15 cellular contexts compared by ENCODE assay signal in the genomic region with DNA sequence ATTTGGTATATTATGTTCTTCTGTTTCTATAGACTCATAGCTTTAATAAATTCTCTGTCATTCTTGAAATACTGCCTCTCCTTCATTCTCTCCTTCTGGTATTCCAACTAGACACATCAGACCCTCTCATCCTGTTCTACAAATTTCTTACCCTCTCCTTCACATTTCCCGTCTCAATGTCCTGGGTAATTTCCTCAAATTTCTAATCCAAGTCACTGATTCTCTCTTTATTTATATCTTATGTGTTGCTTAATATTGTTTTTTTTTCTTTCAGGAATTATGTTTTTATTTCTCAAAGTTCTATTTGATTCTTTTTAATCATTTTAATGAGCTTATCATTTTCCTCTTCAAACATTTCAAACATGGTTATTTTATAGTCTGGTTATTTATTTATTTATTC.
DNase-seq lines count a peak whose midpoint lies in the region; ATAC-seq, FAIRE-seq and TF ChIP-seq lines count a peak whose summit lies in the region.
"Had no signal": no experiment of that assay in that cellular context is flagged by ENCODE, and none has a peak within 500 bp of the region (broad histone marks: within the 10 kb centered on the region; RNA-seq: fewer than 3 reads in every experiment).

No MANE protein-coding gene starts in this region.

- H3K9me3 Mint-ChIP-seq in astrocyte (ENCODE audit: unreplicated experiment): no peaks in the 10 kb centered on the region
- H3K9me3 Mint-ChIP-seq: CD8-positive, alpha-beta T cell had no signal

- H3K4me3 ChIP-seq in astrocyte (ENCODE audit: insufficient read depth, low read depth, low read length): no peak overlapping the region
- H3K4me3 ChIP-seq in kidney (ENCODE audit: low read length in 2 of 2): no peak overlapping the region
- H3K4me3 ChIP-seq in small intestine (ENCODE audit: low read depth in 1 of 2, low read length in 2 of 2): no peak overlapping the region
- H3K4me3 ChIP-seq: BLaER1 treated with 17β-estradiol and CSF1 and Interleukin-3, amounts not matched to agents 10 nM and 100 nM; GM12878; HAP-1 had no signal

- DNase-seq in astrocyte (ENCODE audit: low read depth): no peak
- no peak for DNase-seq in kidney
- no peak for DNase-seq in small intestine
- DNase-seq in effector CD8-positive, alpha-beta T cell (lab: John Stamatoyannopoulos, UW): no peak
- DNase-seq in NCI-H187 treated with DMSO at 0.1 percent for 48 hours (lab: John Stamatoyannopoulos, UW): no peak
- DNase-seq in T-helper 17 cell: no peak
- DNase-seq: 8988T; Calu3; CD8-positive, alpha-beta T cell; DMS79 treated with DMSO at 0.1 percent for 48 hours had no signal

- H3K4me3 Mint-ChIP-seq in astrocyte (ENCODE audit: unreplicated experiment): peak overlapping the region; percentile 4
- H3K4me3 Mint-ChIP-seq in T-helper 17 cell: no peak overlapping the region
- H3K4me3 Mint-ChIP-seq: B cell; CD8-positive, alpha-beta T cell had no signal

- H3K9me3 ChIP-seq in astrocyte (ENCODE audit: insufficient read depth, low read depth, low read length): no peaks in the 10 kb centered on the region
- H3K9me3 ChIP-seq in kidney (ENCODE audit: control insufficient read depth in 1 of 2, low read length in 2 of 2): no peaks in the 10 kb centered on the region
- H3K9me3 ChIP-seq in small intestine (ENCODE audit: control insufficient read depth, low read depth): no peaks in the 10 kb centered on the region
- H3K9me3 ChIP-seq in T-helper 17 cell (ENCODE audit: control insufficient read depth, low read length, poor library complexity, severe bottlenecking): no peaks in the 10 kb centered on the region
- H3K9me3 ChIP-seq: BLaER1 treated with 17β-estradiol and CSF1 and Interleukin-3, amounts not matched to agents 10 nM and 100 nM; HAP-1 had no signal

- no peaks in the 10 kb centered on the region for H4K20me1 ChIP-seq in astrocyte (ENCODE audit: insufficient read depth, low read length)
- H4K20me1 ChIP-seq: BLaER1 treated with 17β-estradiol and CSF1 and Interleukin-3, amounts not matched to agents 10 nM and 100 nM had no signal

- H3K79me2 ChIP-seq in astrocyte (ENCODE audit: insufficient read depth, low read length): no peaks in the 10 kb centered on the region

- H3K4me1 Mint-ChIP-seq in astrocyte (ENCODE audit: low read depth, unreplicated experiment) (no peaks in the 10 kb centered on the region), T-helper 17 cell (peaks cover 2% of the 10 kb centered on the region)
- H3K4me1 Mint-ChIP-seq: B cell had no signal

- peak; percentile 89 for FAIRE-seq in A204.1 (lab: Jason Lieb, UNC)
- no peak for FAIRE-seq in astrocyte (lab: Jason Lieb, UNC)
- FAIRE-seq in kidney (lab: Jason Lieb, UNC): peak; percentile 37
- FAIRE-seq in small intestine (lab: Jason Lieb, UNC): peak; percentile 51
- FAIRE-seq: GM12878 had no signal

- H3K4me1 ChIP-seq in astrocyte (ENCODE audit: insufficient read depth, low read length): no peaks in the 10 kb centered on the region
- H3K4me1 ChIP-seq in kidney (ENCODE audit: control insufficient read depth in 1 of 2, insufficient read depth in 1 of 2, low read depth in 1 of 2, low read length in 2 of 2): no peaks in the 10 kb centered on the region
- no peaks in the 10 kb centered on the region for H3K4me1 ChIP-seq in small intestine (ENCODE audit: control insufficient read depth in 2 of 2, insufficient read depth in 1 of 2, low read depth in 1 of 2, low read length in 1 of 2)
- H3K4me1 ChIP-seq: BLaER1 treated with 17β-estradiol and CSF1 and Interleukin-3, amounts not matched to agents 10 nM and 100 nM had no signal

- no peak overlapping the region for H3K27ac ChIP-seq in astrocyte (ENCODE audit: low read depth, low read length)
- no peak overlapping the region for H3K27ac ChIP-seq in kidney (ENCODE audit: low read depth in 2 of 2, low read length in 2 of 2)
- no peak overlapping the region for H3K27ac ChIP-seq in small intestine (ENCODE audit: low read depth in 1 of 2, low read length in 1 of 2)
- H3K27ac ChIP-seq: BLaER1 treated with 17β-estradiol and CSF1 and Interleukin-3, amounts not matched to agents 10 nM and 100 nM had no signal

- H3K27me3 Mint-ChIP-seq in astrocyte (ENCODE audit: low read depth, unreplicated experiment) (no peaks in the 10 kb centered on the region), T-helper 17 cell (no peaks in the 10 kb centered on the region)
- H3K27me3 Mint-ChIP-seq: B cell had no signal

- intact Hi-C loops in kidney (cut with DNase I): no loop called here

- no peak for TF ChIP-seq CTCF in astrocyte (IDR thresholded peaks at IDR 0.05; ENCODE audit: insufficient read depth, low read depth, low read length)
- no peak for TF ChIP-seq CTCF in kidney (IDR thresholded peaks at IDR 0.05; ENCODE audit: borderline replicate concordance, extremely low read depth, insufficient read depth)

- no peak overlapping the region for H3K27ac Mint-ChIP-seq in astrocyte (ENCODE audit: unreplicated experiment)
- H3K27ac Mint-ChIP-seq in T-helper 17 cell: no peak overlapping the region
- H3K27ac Mint-ChIP-seq: B cell; CD8-positive, alpha-beta T cell had no signal

- H3K4me2 ChIP-seq in astrocyte (ENCODE audit: low read length): no peak overlapping the region
- H3K4me2 ChIP-seq: BLaER1 treated with 17β-estradiol and CSF1 and Interleukin-3, amounts not matched to agents 10 nM and 100 nM had no signal

- 89 to 100% (median 100%) methylated on average over 1 of the region's 1 CpG for WGBS in small intestine, 3 donors

- no peak overlapping the region for H2AFZ ChIP-seq in astrocyte (ENCODE audit: low read depth, low read length)

- no peak for ATAC-seq in T-helper 17 cell
- ATAC-seq: CD8-positive, alpha-beta T cell; GM12878 had no signal

- H3K36me3 Mint-ChIP-seq in astrocyte (ENCODE audit: low read depth, unreplicated experiment) (peaks cover 3% of the 10 kb centered on the region), T-helper 17 cell (ENCODE audit: low read depth) (peaks cover 15% of the 10 kb centered on the region)

- no peaks in the 10 kb centered on the region for H3K27me3 ChIP-seq in astrocyte (ENCODE audit: insufficient read depth, low read length)
- H3K27me3 ChIP-seq in small intestine (ENCODE audit: control insufficient read depth in 2 of 2, insufficient read depth in 2 of 2, low read length in 2 of 2): no peaks in the 10 kb centered on the region
- H3K27me3 ChIP-seq: BLaER1 treated with 17β-estradiol and CSF1 and Interleukin-3, amounts not matched to agents 10 nM and 100 nM had no signal

- no peak overlapping the region for H3K9ac ChIP-seq in astrocyte (ENCODE audit: low read length)
- no peak overlapping the region for H3K9ac ChIP-seq in kidney (ENCODE audit: low read length in 2 of 2)
- H3K9ac ChIP-seq: BLaER1 treated with 17β-estradiol and CSF1 and Interleukin-3, amounts not matched to agents 10 nM and 100 nM had no signal

- H3K36me3 ChIP-seq in astrocyte (ENCODE audit: insufficient read depth, low read length) (peaks cover 4% of the 10 kb centered on the region), kidney (ENCODE audit: control insufficient read depth in 1 of 2, insufficient read depth in 2 of 2, low read length in 2 of 2) (peaks cover 0 to 14% of the 10 kb centered on the region in 2 donors), small intestine (ENCODE audit: control insufficient read depth in 2 of 2, insufficient read depth in 2 of 2, low read length in 2 of 2) (peaks cover 4% of the 10 kb centered on the region in 2 donors)
